10 cellular contexts compared by ENCODE assay signal in genomic region chrX:110180176-110180927, GRCh38.
DNase-seq lines count a peak whose midpoint lies in the region; ATAC-seq, FAIRE-seq and TF ChIP-seq lines count a peak whose summit lies in the region.
"Had no signal": no experiment of that assay in that cellular context is flagged by ENCODE, and none has a peak within 500 bp of the region (broad histone marks: within the 10 kb centered on the region; RNA-seq: fewer than 3 reads in every experiment).

No MANE protein-coding gene starts in this region.

- H3K4me3 Mint-ChIP-seq in activated CD4-positive, alpha-beta memory T cell treated with anti-CD3 and anti-CD28 coated beads, Interleukin-2, amount 10 ng/mL, durations not matched to agents 7 days and 5 days: no peak overlapping the region

- in situ Hi-C loops in gastrocnemius medialis (cut with MboI; ENCODE audit: low sequenced_read_pairs in 4 of 4): no loop called here

- no peak for FAIRE-seq in HTR-8/SVneo (lab: Jason Lieb, UNC)

- no peaks in the 10 kb centered on the region for H3K27me3 ChIP-seq in gastrocnemius medialis

- H3K9me3 Mint-ChIP-seq in activated CD4-positive, alpha-beta memory T cell treated with anti-CD3 and anti-CD28 coated beads, Interleukin-2, amount 10 ng/mL, durations not matched to agents 7 days and 5 days: no peaks in the 10 kb centered on the region

- peaks cover 0 to 6% of the 10 kb centered on the region in 2 donors for H3K4me1 ChIP-seq in gastrocnemius medialis

- CTCF ChIA-PET in activated CD4-positive, alpha-beta memory T cell treated with anti-CD3 and anti-CD28 coated beads, Interleukin-2, amount 10 ng/mL, durations not matched to agents 7 days and 5 days (lab: Charles Lee): no interaction called here

- no peaks in the 10 kb centered on the region for H3K27me3 Mint-ChIP-seq in activated CD4-positive, alpha-beta memory T cell treated with anti-CD3 and anti-CD28 coated beads, Interleukin-2, amount 10 ng/mL, durations not matched to agents 7 days and 5 days

- TF ChIP-seq CTCF in gastrocnemius medialis (IDR thresholded peaks at IDR 0.05 in 4 of 5, conservative IDR thresholded peaks at IDR 0.05 in 1 of 5): no peak

- peaks cover 14% of the 10 kb centered on the region for H3K36me3 Mint-ChIP-seq in activated CD4-positive, alpha-beta memory T cell treated with anti-CD3 and anti-CD28 coated beads, Interleukin-2, amount 10 ng/mL, durations not matched to agents 7 days and 5 days (ENCODE audit: low read depth)

- ATAC-seq in GM19043 (IDR thresholded peaks at IDR 0.05; ENCODE audit: low read depth, unreplicated experiment) (peak; percentile 11), HG03354 (IDR thresholded peaks at IDR 0.05; ENCODE audit: poor library complexity, severe bottlenecking, unreplicated experiment) (peak; percentile 8), gastrocnemius medialis (peak; percentile 74 to 93)

- H3K36me3 ChIP-seq in gastrocnemius medialis: no peaks in the 10 kb centered on the region

- H3K9me3 ChIP-seq in gastrocnemius medialis: no peaks in the 10 kb centered on the region

- H3K27ac ChIP-seq in gastrocnemius medialis: peak overlapping the region in 1 of 4 donors; percentile 54

- no peak overlapping the region for H3K4me3 ChIP-seq in gastrocnemius medialis
- H3K4me3 ChIP-seq: dorsolateral prefrontal cortex had no signal

- peaks cover 6% of the 10 kb centered on the region for H3K4me1 Mint-ChIP-seq in activated CD4-positive, alpha-beta memory T cell treated with anti-CD3 and anti-CD28 coated beads, Interleukin-2, amount 10 ng/mL, durations not matched to agents 7 days and 5 days

- POLR2A ChIA-PET in activated CD4-positive, alpha-beta memory T cell treated with anti-CD3 and anti-CD28 coated beads, Interleukin-2, amount 10 ng/mL, durations not matched to agents 7 days and 5 days (lab: Charles Lee): interaction anchor here (0.6 to 2.3 kb wide), 2 partner anchors 59 to 138 kb away, joined by 3 to 11 read pairs; partner anchors contain the start of gene AMMECR1

- intact Hi-C loops in gastrocnemius medialis (cut with DNase I; ENCODE audit: low total_unique reads): no loop called here

- TF ChIP-seq POLR2A in gastrocnemius medialis (IDR thresholded peaks at IDR 0.05): no peak

- peak; percentile 71 for DNase-seq in dermis blood vessel endothelial cell
- DNase-seq in gastrocnemius medialis: peak in 1 of 2 donors; percentile 62
- DNase-seq in HTR-8/SVneo (ENCODE audit: insufficient read length, low spot score): no peak
- no peak for DNase-seq in activated CD4-positive, alpha-beta memory T cell treated with anti-CD3 and anti-CD28 coated beads, Interleukin-2, amount 10 ng/mL, durations not matched to agents 7 days and 5 days
- no peak for DNase-seq in activated T-cell treated with anti-CD3 and anti-CD28 coated beads, Interleukin-2, amount 50 U/mL, for 1 hour
- no peak for DNase-seq in HUDEP-2 (lab: John Stamatoyannopoulos, UW; ENCODE audit: unreplicated experiment in 76 of 76)
- DNase-seq: T-helper 1 cell had no signal

- H3K27ac Mint-ChIP-seq in activated CD4-positive, alpha-beta memory T cell treated with anti-CD3 and anti-CD28 coated beads, Interleukin-2, amount 10 ng/mL, durations not matched to agents 7 days and 5 days: no peak overlapping the region

Comparison
In these comparisons a context has a peak if more than half of its experiments do, and no peak if none do; other contexts are left out.
1. ATAC-seq: peak in every context shown above with its lines; median percentile 84 in gastrocnemius medialis; 11 in GM19043; 8 in HG03354.